11 cellular contexts compared by ENCODE assay signal in the genomic region with DNA sequence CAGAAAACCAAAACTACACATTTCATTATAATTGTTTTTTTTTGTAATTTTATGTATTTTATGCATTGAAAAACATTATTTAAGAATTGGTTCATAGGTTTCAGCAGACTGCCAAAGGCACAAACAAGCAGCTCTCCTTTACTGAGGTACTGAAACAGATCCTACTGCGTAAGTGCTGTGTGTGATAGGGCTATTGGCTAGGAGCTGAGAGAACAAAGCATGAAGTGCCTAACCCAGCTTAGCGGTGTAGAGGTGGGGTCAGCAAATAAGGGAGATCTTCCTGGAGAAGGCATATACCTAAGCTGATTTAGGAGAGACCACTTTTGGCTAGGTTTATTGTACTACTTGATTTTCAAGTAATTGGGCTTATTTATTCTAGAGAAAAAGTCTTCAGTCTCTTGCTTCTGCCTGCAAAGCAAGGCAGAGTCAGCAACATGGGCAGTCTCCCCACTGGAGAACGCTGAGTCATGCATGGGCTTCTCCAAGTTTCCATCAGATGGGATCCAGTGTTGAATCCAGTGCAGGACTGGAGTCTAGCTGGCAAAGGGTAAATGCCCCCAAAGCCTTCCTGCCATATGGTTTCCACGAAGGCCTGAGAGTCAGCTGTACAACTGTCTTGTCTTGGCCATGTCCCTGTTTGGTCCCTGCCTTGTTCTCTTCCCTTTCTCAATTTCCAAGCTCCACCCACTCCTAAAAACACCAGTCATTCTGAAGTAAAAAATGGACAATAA. TPM values are rescaled to one million over a fixed set of nuclear protein-coding genes. Genes with fewer than 3 reads are reported as not detected.
DNase-seq lines count a peak whose midpoint lies in the region; ATAC-seq and TF ChIP-seq lines count a peak whose summit lies in the region.
"Had no signal": no experiment of that assay in that cellular context is flagged by ENCODE, and none has a peak within 500 bp of the region (broad histone marks: within the 10 kb centered on the region; RNA-seq: fewer than 3 reads in every experiment).

No MANE protein-coding gene starts in this region.

- peaks cover 8% of the 10 kb centered on the region for H3K36me3 ChIP-seq in CD8-positive, alpha-beta T cell (ENCODE audit: insufficient read depth, low read length)

- no peaks in the 10 kb centered on the region for H3K27me3 ChIP-seq in CD8-positive, alpha-beta T cell (ENCODE audit: insufficient read depth, low read length)
- H3K27me3 ChIP-seq: suprapubic skin had no signal

- intact Hi-C loops in CD8-positive, alpha-beta T cell (cut with DNase I, micrococcal nuclease), result no loop called here

- POLR2A ChIA-PET in CD8-positive, alpha-beta T cell (lab: Charles Lee), result no interaction called here

- TF ChIP-seq CTCF in CD8-positive, alpha-beta T cell (IDR thresholded peaks at IDR 0.05), result no peak
- TF ChIP-seq CTCF in HFF-Myc (IDR thresholded peaks at IDR 0.05; ENCODE audit: low read depth, low read length, missing control alignments) (no peak), GM20000 (IDR thresholded peaks at IDR 0.05; ENCODE audit: extremely low read depth, missing control alignments) (no peak)

- no peak overlapping the region for H3K4me3 ChIP-seq in CD8-positive, alpha-beta T cell (ENCODE audit: low read depth, low read length)
- H3K4me3 ChIP-seq in HFF-Myc (replicated peaks; ENCODE audit: low read depth, low read length), result no peak overlapping the region
- H3K4me3 ChIP-seq: suprapubic skin had no signal

- no peaks in the 10 kb centered on the region for H3K9me3 ChIP-seq in CD8-positive, alpha-beta T cell (ENCODE audit: low read length)
- H3K9me3 ChIP-seq: suprapubic skin had no signal

- no peaks in the 10 kb centered on the region for H3K9me3 Mint-ChIP-seq in CD8-positive, alpha-beta T cell
- no peaks in the 10 kb centered on the region for H3K9me3 Mint-ChIP-seq in memory B cell
- H3K9me3 Mint-ChIP-seq: naive B cell had no signal

- H3K4me1 Mint-ChIP-seq in CD8-positive, alpha-beta T cell (ENCODE audit: low read depth), result no peaks in the 10 kb centered on the region
- peaks cover 8% of the 10 kb centered on the region for H3K4me1 Mint-ChIP-seq in memory B cell

- H3K27me3 Mint-ChIP-seq in CD8-positive, alpha-beta T cell (ENCODE audit: low read depth), result no peaks in the 10 kb centered on the region
- no peaks in the 10 kb centered on the region for H3K27me3 Mint-ChIP-seq in memory B cell
- H3K27me3 Mint-ChIP-seq: naive B cell had no signal

- H3K36me3 Mint-ChIP-seq in CD8-positive, alpha-beta T cell, result peaks cover 19% of the 10 kb centered on the region
- H3K36me3 Mint-ChIP-seq in memory B cell, result peaks cover 9% of the 10 kb centered on the region

- DNase-seq in CD8-positive, alpha-beta T cell, result no peak
- DNase-seq in HFF-Myc (ENCODE audit: extremely low read depth, low read depth) (peak; percentile 21), astrocyte of the hippocampus (ENCODE audit: low read depth, low spot score) (peak; percentile 56), memory B cell (ENCODE audit: low spot score in 2 of 2) (no peak), pons (ENCODE audit: low spot score) (no peak), GM20000 (ENCODE audit: low spot score) (no peak)
- no peak for DNase-seq in stimulated activated naive CD4-positive, alpha-beta T cell treated with Interleukin-2 at 50 U/mL for 16 hours (lab: John Stamatoyannopoulos, UW)
- DNase-seq: central memory CD4-positive, alpha-beta T cell; naive B cell had no signal

- no peak for ATAC-seq in CD8-positive, alpha-beta T cell
- no peak for ATAC-seq in memory B cell (ENCODE audit: low read depth)
- ATAC-seq in HG02973 (IDR thresholded peaks at IDR 0.05; ENCODE audit: unreplicated experiment), result no peak

- H3K27ac Mint-ChIP-seq in CD8-positive, alpha-beta T cell, result peak overlapping the region; percentile 24
- H3K27ac Mint-ChIP-seq in memory B cell, result peak overlapping the region; percentile 43

- H3K27ac ChIP-seq in CD8-positive, alpha-beta T cell (ENCODE audit: low read depth, low read length), result no peak overlapping the region
- H3K27ac ChIP-seq: suprapubic skin had no signal

- no peak overlapping the region for H3K4me3 Mint-ChIP-seq in CD8-positive, alpha-beta T cell
- no peak overlapping the region for H3K4me3 Mint-ChIP-seq in memory B cell
- H3K4me3 Mint-ChIP-seq: naive B cell had no signal

- no peaks in the 10 kb centered on the region for H3K4me1 ChIP-seq in CD8-positive, alpha-beta T cell (ENCODE audit: insufficient read depth, low read length)

- CTCF ChIA-PET in CD8-positive, alpha-beta T cell (lab: Charles Lee), result interaction anchor here (2.2 kb wide), 1 partner anchor 17 kb away, joined by 8 read pairs; no protein-coding TSS in a partner anchor

RNA-seq across cellular contexts. Expression of a gene that starts 18.0 kb away (rescaled TPM):
- 100 to 1,000 TPM in 1 of 2 experiments, 10 to 100 TPM in 1; 95.3 to 101 TPM for total RNA-seq in CD8-positive, alpha-beta T cell

RNA-seq across cellular contexts. Expression of a gene that starts 50.2 kb away (rescaled TPM):
- 10 to 100 TPM; 12.9 to 13.6 TPM for total RNA-seq in CD8-positive, alpha-beta T cell

Comparison
In these comparisons a context has a peak if more than half of its experiments do, and no peak if none do; other contexts are left out.
1. DNase-seq: peak in HFF-Myc (single experiment) and astrocyte of the hippocampus (single experiment); none in CD8-positive, alpha-beta T cell (0 of 7), memory B cell (0 of 2), pons (single experiment), stimulated activated naive CD4-positive, alpha-beta T cell treated with Interleukin-2 at 50 U/mL for 16 hours (single experiment) and GM20000 (single experiment).